ENCODE assay signal across 19 cellular contexts in genomic region chr17:29238133-29238850, GRCh38. TPM values are rescaled to one million over a fixed set of nuclear protein-coding genes. Genes with fewer than 3 reads are reported as not detected.
A peak's percentile ranks its signal among the peaks of the same experiment; 100 is the strongest.
DNase-seq lines count a peak whose midpoint lies in the region; ATAC-seq, FAIRE-seq and TF ChIP-seq lines count a peak whose summit lies in the region.
"Had no signal": no experiment of that assay in that cellular context is flagged by ENCODE, and none has a peak within 500 bp of the region (broad histone marks: within the 10 kb centered on the region; RNA-seq: fewer than 3 reads in every experiment).

No MANE protein-coding gene starts in this region.

- DNase-seq in A549 (ENCODE audit: low read depth in 1 of 2, low spot score in 1 of 2) (no peak), GM23248 (peak; percentile 78), adrenal gland (peak in 6 of 7 donors; percentile 57 to 76 (median 62)), glomerular visceral epithelial cell (ENCODE audit: extremely low spot score) (peak; percentile 47), SKM-1 treated with dmso at 0.1 percent for 144 hours (lab: John Stamatoyannopoulos, UW; ENCODE audit: unreplicated experiment) (no peak), NCI-H2081 treated with DMSO at 0.1 percent for 48 hours (lab: John Stamatoyannopoulos, UW) (no peak)
- no peak for DNase-seq in activated CD4-positive, alpha-beta T cell treated with anti-CD3 and anti-CD28 coated beads, Interleukin-2, amount 50 U/mL, for 48 hours
- DNase-seq: activated CD4-positive, alpha-beta T cell treated with anti-CD3 and anti-CD28 coated beads, Interleukin-2, amount 10 ng/mL, durations not matched to agents 7 days and 5 days; activated naive CD8-positive, alpha-beta T cell treated with anti-CD3 and anti-CD28 coated beads, Interleukin-2, amount 50 U/mL, for 24 hours; activated T-cell treated with anti-CD3 and anti-CD28 coated beads, Interleukin-2, amount 50 U/mL, for 72 hours; NCI-H187 treated with DMSO at 0.1 percent for 48 hours; NCI-H526 treated with DMSO at 0.1 percent for 48 hours had no signal

- CTCF ChIA-PET in A549 (lab: Yijun Ruan, JAX) = interaction anchor here (0.7 to 7.8 kb wide), 13 partner anchors 12 to 132 kb away, joined by 3 to 76 read pairs (median 6); partner anchors contain the start of gene MYO18A

- no peaks in the 10 kb centered on the region for H4K20me1 ChIP-seq in GM23248 (ENCODE audit: insufficient read depth)

- intact Hi-C loops in adrenal gland (cut with DNase I) = no loop called here

- no peak for TF ChIP-seq POLR2A in A549 (IDR thresholded peaks at IDR 0.05; ENCODE audit: low read length)
- TF ChIP-seq POLR2A in adrenal gland (IDR thresholded peaks at IDR 0.05) = no peak

- H3K9me2 ChIP-seq in GM23248 (ENCODE audit: insufficient read depth) = no peaks in the 10 kb centered on the region

- H3K9ac ChIP-seq in GM23248 = peak overlapping the region; percentile 58

- POLR2A ChIA-PET in A549 (lab: Yijun Ruan, JAX) = interaction anchor here (1.1 kb wide), 1 partner anchor 56 kb away, joined by 5 read pairs; the partner anchor contains the start of gene NUFIP2

- in situ Hi-C loops in GM23248 (cut with MboI) = no loop called here

- H3K36me3 ChIP-seq in GM23248 (ENCODE audit: low read depth) (no peaks in the 10 kb centered on the region), adrenal gland (replicated peaks in 1 of 2) (no peaks in the 10 kb centered on the region)
- H3K36me3 ChIP-seq: thoracic aorta had no signal

- no peak for ATAC-seq in A549
- ATAC-seq in GM18870 (IDR thresholded peaks at IDR 0.05; ENCODE audit: unreplicated experiment) = no peak
- ATAC-seq: activated naive CD8-positive, alpha-beta T cell treated with anti-CD3 and anti-CD28 coated beads, Interleukin-2, amount 50 U/mL, for 24 hours; activated T-cell treated with anti-CD3 and anti-CD28 coated beads, Interleukin-2, amount 50 U/mL, for 72 hours had no signal

- TF ChIP-seq EP300 in A549 (IDR thresholded peaks at IDR 0.05) = no peak

- H3F3A ChIP-seq in GM23248 (ENCODE audit: insufficient read depth) = peaks cover 47% of the 10 kb centered on the region

- WGBS in A549 (ENCODE audit: missing lambda C conversion rate) = 96% methylated on average over 8 of the region's 8 CpGs
- 14 to 15% methylated on average over 8 of the region's 8 CpGs for WGBS in GM23248 (ENCODE audit: low coverage in 1 of 2, low lambda C conversion rate in 2 of 2, missing lambda C conversion rate in 2 of 2), 2 experiments
- 51 to 59% (median 58%) methylated on average over 8 of the region's 8 CpGs for WGBS in adrenal gland, 4 donors

- H3K4me3 ChIP-seq in A549 (no peak overlapping the region), GM23248 (peak overlapping the region; percentile 31; the same call in 1 of the 2 replicates), adrenal gland (no peak overlapping the region)
- H3K4me3 ChIP-seq: coronary artery, thoracic aorta had no signal

- peak overlapping the region; percentile 31 for H3K4me2 ChIP-seq in A549
- peak overlapping the region; percentile 62 for H3K4me2 ChIP-seq in GM23248 (ENCODE audit: unreplicated experiment)

- no peak for TF ChIP-seq RAD21 in A549 (conservative IDR thresholded peaks at IDR 0.05 in 1 of 2, IDR thresholded peaks at IDR 0.05 in 1 of 2)

- H2AFZ ChIP-seq in GM23248 = peak overlapping the region; percentile 43

- no peak for FAIRE-seq in A549 (lab: Jason Lieb, UNC)
- FAIRE-seq: frontal cortex had no signal

- H3K27ac ChIP-seq in A549 (peak overlapping the region; percentile 63 to 93), GM23248 (peak overlapping the region; percentile 89), adrenal gland (peak overlapping the region in 4 of 5 donors; percentile 46 to 76 (median 73))
- H3K27ac ChIP-seq: thoracic aorta had no signal

- H3K4me1 ChIP-seq in A549 (peaks cover 39% of the 10 kb centered on the region), GM23248 (ENCODE audit: insufficient read depth) (peaks cover 46% of the 10 kb centered on the region), adrenal gland (replicated peaks in 1 of 2) (peaks cover 4 to 25% of the 10 kb centered on the region in 2 donors)

- no peaks in the 10 kb centered on the region for H3K79me2 ChIP-seq in GM23248 (ENCODE audit: insufficient read depth)

- TF ChIP-seq CTCF in A549 (IDR thresholded peaks at IDR 0.05) (no peak), adrenal gland (IDR thresholded peaks at IDR 0.05) (no peak)

- H3K27me3 ChIP-seq in GM23248 (replicated peaks; ENCODE audit: insufficient read depth) = no peaks in the 10 kb centered on the region
- H3K27me3 ChIP-seq in adrenal gland = no peaks in the 10 kb centered on the region

- no peaks in the 10 kb centered on the region for H3K9me3 ChIP-seq in A549
- no peaks in the 10 kb centered on the region for H3K9me3 ChIP-seq in GM23248 (ENCODE audit: low read depth)
- no peaks in the 10 kb centered on the region for H3K9me3 ChIP-seq in adrenal gland (replicated peaks in 1 of 3)
- H3K9me3 ChIP-seq: thoracic aorta had no signal

TF ChIP-seq in A549, 52 proteins besides CTCF, POLR2A, EP300 and RAD21:
- TF ChIP-seq, protein P1, sequence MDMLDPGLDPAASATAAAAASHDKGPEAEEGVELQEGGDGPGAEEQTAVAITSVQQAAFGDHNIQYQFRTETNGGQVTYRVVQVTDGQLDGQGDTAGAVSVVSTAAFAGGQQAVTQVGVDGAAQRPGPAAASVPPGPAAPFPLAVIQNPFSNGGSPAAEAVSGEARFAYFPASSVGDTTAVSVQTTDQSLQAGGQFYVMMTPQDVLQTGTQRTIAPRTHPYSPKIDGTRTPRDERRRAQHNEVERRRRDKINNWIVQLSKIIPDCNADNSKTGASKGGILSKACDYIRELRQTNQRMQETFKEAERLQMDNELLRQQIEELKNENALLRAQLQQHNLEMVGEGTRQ (IDR thresholded peaks at IDR 0.05) = no peak
- no peak for TF ChIP-seq CHD4 (IDR thresholded peaks at IDR 0.05; ENCODE audit: borderline replicate concordance)
- no peak for TF ChIP-seq ZC3H11A (IDR thresholded peaks at IDR 0.05)
- TF ChIP-seq, protein P2, sequence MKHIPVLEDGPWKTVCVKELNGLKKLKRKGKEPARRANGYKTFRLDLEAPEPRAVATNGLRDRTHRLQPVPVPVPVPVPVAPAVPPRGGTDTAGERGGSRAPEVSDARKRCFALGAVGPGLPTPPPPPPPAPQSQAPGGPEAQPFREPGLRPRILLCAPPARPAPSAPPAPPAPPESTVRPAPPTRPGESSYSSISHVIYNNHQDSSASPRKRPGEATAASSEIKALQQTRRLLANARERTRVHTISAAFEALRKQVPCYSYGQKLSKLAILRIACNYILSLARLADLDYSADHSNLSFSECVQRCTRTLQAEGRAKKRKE (CRISPR knock-in tag; IDR thresholded peaks at IDR 0.05; ENCODE audit: low read depth) = no peak
- no peak for TF ChIP-seq CHD2 (IDR thresholded peaks at IDR 0.05; ENCODE audit: low read length, partially characterized antibody)

RNA-seq across cellular contexts. Expression of gene CRYBA1, which starts 8.4 kb away (rescaled TPM):
- polyA plus RNA-seq in A549 (2011; rRNA removed) (0.10 TPM in 1 of 2 replicates, not detected in the other), A549 (2017; fragmentation: RNase III; extraction: RNeasy Plus Mini Kit Qiagen cat#74134 plus additional on column Dnase treatment) (0.12 TPM in 1 of 3 replicates, not detected in the others), GM23248 (2016; fragmentation: Nextera tagmentation; extraction: Ambion mirVana) (not detected in 2 replicates), adrenal gland (not detected)
- polyA plus RNA-seq in A549 (2012; cell fraction: cytosol; rRNA removed) = not detected in 2 replicates
- not detected in 2 replicates for polyA plus RNA-seq in A549 (2012; cell fraction: nucleus; rRNA removed)
- not detected in 2 replicates for polyA minus RNA-seq in A549 (2011; rRNA and poly(A)+ RNA removed)
- total RNA-seq in GM23248 (2014; rRNA removed; shearing (Covaris generic)) = not detected in 2 replicates
- not detected for total RNA-seq in adrenal gland
- total RNA-seq: activated CD4-positive, alpha-beta T cell treated with anti-CD3 and anti-CD28 coated beads, Interleukin-2, amount 10 ng/mL, durations not matched to agents 7 days and 5 days; activated T-cell treated with anti-CD3 and anti-CD28 coated beads, Interleukin-2, amount 50 U/mL, for 72 hours; frontal cortex; mesenteric fat pad; T-helper 2 cell treated with Interferon-gamma antibody and Interleukin-4, amounts not matched to agents 100 ng/mL and 5 ng/mL, for 36 hours; thoracic aorta had no signal
- polyA plus RNA-seq: IgD-negative memory B cell had no signal

RNA-seq across cellular contexts. Expression of gene NUFIP2, which starts 55.7 kb away (rescaled TPM):
- polyA plus RNA-seq in A549 (2011; rRNA removed) (29.4 and 34.7 TPM in 2 replicates), A549 (2017; fragmentation: RNase III; extraction: RNeasy Plus Mini Kit Qiagen cat#74134 plus additional on column Dnase treatment) (33.0 to 33.5 TPM (median 33.1 TPM) in 3 replicates), GM23248 (2016; fragmentation: Nextera tagmentation; extraction: Ambion mirVana) (4.8 and 5.2 TPM in 2 replicates), adrenal gland (10 to 100 TPM in 2 of 3 donors, 1 to 10 TPM in 1; 5.8 to 54.1 (median 12.5) TPM)
- polyA plus RNA-seq in A549 (2012; cell fraction: cytosol; rRNA removed) = 16.7 and 27.9 TPM in 2 replicates
- polyA plus RNA-seq in A549 (2012; cell fraction: nucleus; rRNA removed) = 17.7 and 57.6 TPM in 2 replicates
- polyA minus RNA-seq in A549 (2011; rRNA and poly(A)+ RNA removed) = 43.2 and 49.0 TPM in 2 replicates
- total RNA-seq in GM23248 (2014; rRNA removed; shearing (Covaris generic)) = 30.9 and 31.6 TPM in 2 replicates
- total RNA-seq in adrenal gland = 10 to 100 TPM; 22.2 to 84.5 (median 44.6) TPM

RNA-seq across cellular contexts. Expression of gene MYO18A, which starts 58.1 kb away (rescaled TPM):
- polyA plus RNA-seq in A549 (2011; rRNA removed) = 12.3 and 26.3 TPM in 2 replicates
- polyA plus RNA-seq in A549 (2012; cell fraction: cytosol; rRNA removed) = 8.3 and 9.9 TPM in 2 replicates
- polyA plus RNA-seq in A549 (2012; cell fraction: nucleus; rRNA removed) = 37.5 and 46.4 TPM in 2 replicates
- 22.4 to 29.7 TPM (median 28.4 TPM) in 3 replicates for polyA plus RNA-seq in A549 (2017; fragmentation: RNase III; extraction: RNeasy Plus Mini Kit Qiagen cat#74134 plus additional on column Dnase treatment)
- 47.9 and 52.2 TPM in 2 replicates for polyA minus RNA-seq in A549 (2011; rRNA and poly(A)+ RNA removed)
- 30.5 and 33.9 TPM in 2 replicates for total RNA-seq in GM23248 (2014; rRNA removed; shearing (Covaris generic))
- 12.6 and 16.0 TPM in 2 replicates for polyA plus RNA-seq in GM23248 (2016; fragmentation: Nextera tagmentation; extraction: Ambion mirVana)
- total RNA-seq in adrenal gland = 10 to 100 TPM; 27.0 to 59.0 (median 40.9) TPM
- 10 to 100 TPM; 24.7 to 95.6 (median 42.3) TPM for polyA plus RNA-seq in adrenal gland

Comparison
In these comparisons a context has a peak if more than half of its experiments do, and no peak if none do; other contexts are left out.
1. DNase-seq: peak in GM23248 (single experiment), adrenal gland (6 of 7) and glomerular visceral epithelial cell (single experiment); none in A549 (0 of 2), SKM-1 treated with dmso at 0.1 percent for 144 hours (single experiment), NCI-H2081 treated with DMSO at 0.1 percent for 48 hours (single experiment) and activated CD4-positive, alpha-beta T cell treated with anti-CD3 and anti-CD28 coated beads, Interleukin-2, amount 50 U/mL, for 48 hours (0 of 2).
2. Peak in every context shown above with its lines, with median percentiles within 50 percentile points of each other: H3K27ac ChIP-seq.